ENCODE assay signal across 8 cellular contexts in the genomic region with DNA sequence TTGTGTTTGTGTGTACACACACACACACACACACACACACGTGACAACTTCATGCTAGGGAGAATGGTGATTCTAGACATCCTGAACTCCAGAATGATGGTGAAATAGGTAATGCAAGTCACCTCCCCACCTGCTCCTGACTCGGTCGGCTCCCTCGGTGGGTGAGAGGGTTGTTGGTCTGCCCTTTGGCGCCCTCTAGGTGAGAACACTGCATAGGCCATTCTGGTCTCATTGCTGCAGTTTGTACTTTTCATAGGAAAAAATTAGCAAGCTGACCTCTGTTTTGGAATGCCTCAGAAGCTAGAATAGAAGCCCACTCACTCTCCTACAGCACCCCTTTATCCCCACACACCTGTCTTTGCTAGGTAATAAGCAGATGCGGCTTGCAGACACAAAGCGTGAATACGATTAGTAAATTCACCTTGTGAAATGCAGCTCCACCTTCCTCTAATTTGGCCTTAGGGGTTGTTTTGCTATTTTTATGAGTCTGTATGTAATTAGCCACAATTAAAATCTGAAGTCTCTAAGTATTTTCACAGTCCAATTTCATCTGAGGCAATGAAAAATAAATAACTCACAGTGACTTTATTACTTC.
DNase-seq lines count a peak whose midpoint lies in the region; ATAC-seq and TF ChIP-seq lines count a peak whose summit lies in the region.

No MANE protein-coding gene starts in this region.

- in situ Hi-C loops in gastrocnemius medialis (cut with MboI; ENCODE audit: low sequenced_read_pairs in 4 of 4) = loop anchor here in 3 of 4 donors (25.0 kb wide), 2 partner anchors 414 to 439 kb away; no protein-coding TSS in a partner anchor

- no peak for TF ChIP-seq POLR2A in gastrocnemius medialis (IDR thresholded peaks at IDR 0.05)

- H3K4me1 ChIP-seq in left ventricle myocardium inferior (no peaks in the 10 kb centered on the region), gastrocnemius medialis (no peaks in the 10 kb centered on the region)

- H3K4me3 ChIP-seq in GM06990 (replicated peaks; ENCODE audit: low read depth, low read length) (no peak overlapping the region), left ventricle myocardium inferior (no peak overlapping the region), gastrocnemius medialis (no peak overlapping the region)

- TF ChIP-seq CTCF in GM06990 (IDR thresholded peaks at IDR 0.05; ENCODE audit: insufficient read depth, low read length, poor library complexity, severe bottlenecking) (peak; percentile 82), left ventricle myocardium inferior (IDR thresholded peaks at IDR 0.05; ENCODE audit: borderline replicate concordance) (peak; percentile 76), gastrocnemius medialis (IDR thresholded peaks at IDR 0.05 in 4 of 5, conservative IDR thresholded peaks at IDR 0.05 in 1 of 5) (peak in 4 of 5 experiments; percentile 39 to 60 (median 44))

- H3K36me3 ChIP-seq in GM06990 (ENCODE audit: control insufficient read depth, insufficient read depth, low read length) = no peaks in the 10 kb centered on the region
- H3K36me3 ChIP-seq in left ventricle myocardium inferior = no peaks in the 10 kb centered on the region
- no peaks in the 10 kb centered on the region for H3K36me3 ChIP-seq in gastrocnemius medialis

- ATAC-seq in gastrocnemius medialis (peak in 1 of 2 donors; percentile 70), HG03378 (IDR thresholded peaks at IDR 0.05; ENCODE audit: unreplicated experiment) (no peak), GM19452 (IDR thresholded peaks at IDR 0.05; ENCODE audit: unreplicated experiment) (no peak)

- H3K9me3 ChIP-seq in left ventricle myocardium inferior (replicated peaks) (no peaks in the 10 kb centered on the region), gastrocnemius medialis (no peaks in the 10 kb centered on the region)

- DNase-seq in GM06990 (ENCODE audit: extremely low read depth, insufficient read length) (peak; percentile 8), LoVo (ENCODE audit: low spot score) (peak; percentile 61), RPMI8226 (peak; percentile 78), left ventricle myocardium inferior (peak; percentile 35), gastrocnemius medialis (peak in 1 of 2 donors; percentile 22)
- DNase-seq in activated naive CD4-positive, alpha-beta T cell treated with Interleukin-2 at 50 U/mL for 16 hours = peak; percentile 22

- H3K27me3 ChIP-seq in GM06990 (replicated peaks; ENCODE audit: control insufficient read depth, insufficient read depth, low read length) = no peaks in the 10 kb centered on the region; the same call in 1 of the 2 replicates
- peaks cover 25% of the 10 kb centered on the region for H3K27me3 ChIP-seq in left ventricle myocardium inferior (ENCODE audit: low read depth)
- no peaks in the 10 kb centered on the region for H3K27me3 ChIP-seq in gastrocnemius medialis

- H3K27ac ChIP-seq in left ventricle myocardium inferior (replicated peaks) (no peak overlapping the region), gastrocnemius medialis (no peak overlapping the region)

- intact Hi-C loops in left ventricle myocardium inferior (cut with micrococcal nuclease) (loop anchor here (10.0 kb wide), 1 partner anchor 422 kb away; no protein-coding TSS in a partner anchor), gastrocnemius medialis (cut with DNase I; ENCODE audit: low total_unique reads) (loop anchor here (5.0 kb wide), 1 partner anchor 414 kb away; no protein-coding TSS in a partner anchor)
